ENCODE assay signal across 9 cellular contexts in genomic region chr9:104772707-104773106, GRCh38. TPM values are rescaled to one million over a fixed set of nuclear protein-coding genes. Genes with fewer than 3 reads are reported as not detected.
A peak's percentile ranks its signal among the peaks of the same experiment; 100 is the strongest.
DNase-seq lines count a peak whose midpoint lies in the region; ATAC-seq, FAIRE-seq and TF ChIP-seq lines count a peak whose summit lies in the region.
"Had no signal": no experiment of that assay in that cellular context is flagged by ENCODE, and none has a peak within 500 bp of the region (broad histone marks: within the 10 kb centered on the region; RNA-seq: fewer than 3 reads in every experiment).

No MANE protein-coding gene starts in this region.

- H3K36me3 ChIP-seq in OCI-LY3 (replicated peaks; ENCODE audit: low read depth, low read length): peaks cover 3% of the 10 kb centered on the region
- H3K36me3 ChIP-seq in keratinocyte (ENCODE audit: control insufficient read depth in 2 of 2, extremely low read depth in 1 of 2, insufficient read depth in 2 of 2, low read length in 2 of 2): no peaks in the 10 kb centered on the region
- H3K36me3 ChIP-seq in tibial nerve: peaks cover 0 to 9% (median 0%) of the 10 kb centered on the region in 3 donors
- no peaks in the 10 kb centered on the region for H3K36me3 ChIP-seq in transverse colon
- H3K36me3 ChIP-seq: right lobe of liver had no signal

- H4K20me1 ChIP-seq in OCI-LY3 (ENCODE audit: insufficient read depth, low read length) (no peaks in the 10 kb centered on the region), keratinocyte (ENCODE audit: control insufficient read depth, extremely low read depth, insufficient read depth, low read length) (no peaks in the 10 kb centered on the region)

- no peaks in the 10 kb centered on the region for H3K9me3 ChIP-seq in OCI-LY3 (ENCODE audit: insufficient read depth, low read length)
- no peaks in the 10 kb centered on the region for H3K9me3 ChIP-seq in keratinocyte (ENCODE audit: control insufficient read depth, low read depth, low read length)
- no peaks in the 10 kb centered on the region for H3K9me3 ChIP-seq in tibial nerve
- H3K9me3 ChIP-seq in transverse colon: no peaks in the 10 kb centered on the region
- H3K9me3 ChIP-seq: right lobe of liver had no signal

- H3K9ac ChIP-seq in OCI-LY3 (ENCODE audit: low read length): peak overlapping the region; percentile 21
- no peak overlapping the region for H3K9ac ChIP-seq in keratinocyte (ENCODE audit: control insufficient read depth, extremely low read depth, insufficient read depth, low read length)

- peak; percentile 48 for FAIRE-seq in keratinocyte (lab: Jason Lieb, UNC)

- H2AFZ ChIP-seq in OCI-LY3 (ENCODE audit: low read depth, low read length) (peak overlapping the region; percentile 7; the same call in 1 of the 2 replicates), keratinocyte (ENCODE audit: control insufficient read depth, low read length) (no peak overlapping the region)

- ATAC-seq in GM18868 (IDR thresholded peaks at IDR 0.05; ENCODE audit: unreplicated experiment): peak; percentile 33
- ATAC-seq in HG02884 (IDR thresholded peaks at IDR 0.05; ENCODE audit: unreplicated experiment): peak; percentile 28
- ATAC-seq: right lobe of liver had no signal

- no peaks in the 10 kb centered on the region for H3K9me1 ChIP-seq in keratinocyte (ENCODE audit: control insufficient read depth, extremely low read depth, insufficient read depth, low read length)

- TF ChIP-seq CTCF in OCI-LY3 (IDR thresholded peaks at IDR 0.05; ENCODE audit: low read depth, low read length): no peak
- no peak for TF ChIP-seq CTCF in keratinocyte (optimal IDR thresholded peaks at IDR 0.05 in 1 of 3, IDR thresholded peaks at IDR 0.05 in 1 of 3, conservative IDR thresholded peaks at IDR 0.05 in 1 of 3; ENCODE audit: extremely low read depth in 1 of 3, insufficient read depth in 2 of 3, low read length in 3 of 3)
- TF ChIP-seq CTCF in tibial nerve (IDR thresholded peaks at IDR 0.05): no peak
- no peak for TF ChIP-seq CTCF in transverse colon (IDR thresholded peaks at IDR 0.05)

- H3K4me1 ChIP-seq in OCI-LY3 (ENCODE audit: low read length) (peaks cover 67% of the 10 kb centered on the region), keratinocyte (ENCODE audit: control insufficient read depth, extremely low read depth, insufficient read depth, low read length) (peaks cover 7% of the 10 kb centered on the region), tibial nerve (peaks cover 0 to 10% (median 0%) of the 10 kb centered on the region in 4 donors), transverse colon (peaks cover 0 to 3% (median 1%) of the 10 kb centered on the region in 4 donors)
- H3K4me1 ChIP-seq: right lobe of liver had no signal

- TF ChIP-seq POLR2A in tibial nerve (IDR thresholded peaks at IDR 0.05) (no peak), transverse colon (IDR thresholded peaks at IDR 0.05) (no peak)

- H3K79me2 ChIP-seq in OCI-LY3 (ENCODE audit: low read length): no peaks in the 10 kb centered on the region
- H3K79me2 ChIP-seq in keratinocyte (ENCODE audit: control insufficient read depth, insufficient read depth, low read length): no peaks in the 10 kb centered on the region

- no peak for TF ChIP-seq EP300 in tibial nerve (IDR thresholded peaks at IDR 0.05)
- no peak for TF ChIP-seq EP300 in transverse colon (IDR thresholded peaks at IDR 0.05; ENCODE audit: low read depth)

- WGBS in tibial nerve, 2 donors: 39 to 43% methylated on average over 4 of the region's 4 CpGs
- WGBS in transverse colon (ENCODE audit: low coverage in 1 of 2), 2 donors: 40 to 77% methylated on average over 4 of the region's 4 CpGs

- dilution Hi-C loops in keratinocyte (cut with MboI; ENCODE audit: extremely low pct_ligation_motif_present, low sequenced_read_pairs): no loop called here

- in situ Hi-C loops in transverse colon (cut with MboI; ENCODE audit: low pct_ligation_motif_present in 1 of 4, low pct_unique_long_range_greater_than_20kb in 1 of 4, low sequenced_read_pairs in 3 of 4): no loop called here

- DNase-seq in keratinocyte (ENCODE audit: low read depth, low spot score) (no peak), T-helper 2 cell (no peak), NCI-H1105 treated with DMSO at 0.1 percent for 48 hours (lab: John Stamatoyannopoulos, UW) (no peak), tibial nerve (ENCODE audit: low spot score in 2 of 2) (no peak), transverse colon (no peak)
- DNase-seq: right lobe of liver had no signal

- peak overlapping the region; percentile 51 for H3K4me3 ChIP-seq in OCI-LY3 (ENCODE audit: low read length)
- no peak overlapping the region for H3K4me3 ChIP-seq in keratinocyte (ENCODE audit: control insufficient read depth in 2 of 3, extremely low read depth in 1 of 3, insufficient read depth in 2 of 3, low read depth in 1 of 3, low read length in 3 of 3)
- no peak overlapping the region for H3K4me3 ChIP-seq in tibial nerve
- H3K4me3 ChIP-seq in transverse colon: no peak overlapping the region
- H3K4me3 ChIP-seq: right lobe of liver had no signal

- H3K4me2 ChIP-seq in OCI-LY3 (ENCODE audit: low read length) (peak overlapping the region; percentile 68), keratinocyte (ENCODE audit: control insufficient read depth, extremely low read depth, insufficient read depth, low read depth, low read length) (no peak overlapping the region)

- intact Hi-C loops in transverse colon (cut with DNase I; ENCODE audit: low total_unique reads): no loop called here

- H3K27me3 ChIP-seq in OCI-LY3 (ENCODE audit: low read depth, low read length): no peaks in the 10 kb centered on the region
- no peaks in the 10 kb centered on the region for H3K27me3 ChIP-seq in keratinocyte (ENCODE audit: control insufficient read depth, extremely low read depth, insufficient read depth, low read length)
- no peaks in the 10 kb centered on the region for H3K27me3 ChIP-seq in tibial nerve
- H3K27me3 ChIP-seq in transverse colon: no peaks in the 10 kb centered on the region
- H3K27me3 ChIP-seq: right lobe of liver had no signal

- H3K27ac ChIP-seq in OCI-LY3 (ENCODE audit: low read length) (peak overlapping the region; percentile 56), keratinocyte (ENCODE audit: control insufficient read depth, insufficient read depth, low read length) (no peak overlapping the region), tibial nerve (no peak overlapping the region), transverse colon (no peak overlapping the region)
- H3K27ac ChIP-seq: right lobe of liver had no signal

RNA-seq across cellular contexts. Expression of gene NIPSNAP3B, which starts 8.8 kb away (rescaled TPM):
- polyA plus RNA-seq in keratinocyte: 0.06 to 0.39 TPM (median 0.30 TPM) in 3 replicates
- not detected for polyA plus RNA-seq in keratinocyte (2011; ENCODE audit: low read depth)
- polyA plus RNA-seq in keratinocyte (2011; cell fraction: cytosol; rRNA removed): 0.08 and 0.11 TPM in 2 replicates
- polyA plus RNA-seq in keratinocyte (2011; cell fraction: nucleus; rRNA removed): 0.99 and 1.1 TPM in 2 replicates
- polyA plus RNA-seq in keratinocyte (2012; ENCODE audit: low replicate concordance): 0.21 TPM in 1 of 2 replicates, not detected in the other
- polyA minus RNA-seq in keratinocyte: not detected in 3 replicates
- not detected for polyA minus RNA-seq in keratinocyte (2011; cell fraction: cytosol; rRNA and poly(A)+ RNA removed)
- polyA minus RNA-seq in keratinocyte (2011; cell fraction: nucleus; rRNA and poly(A)+ RNA removed): not detected in 2 replicates
- total RNA-seq in tibial nerve (10 to 100 TPM in 1 of 4 donors, 1 to 10 TPM in 3; 2.4 to 11.1 (median 2.9) TPM), transverse colon (1 to 10 TPM in 1 of 4 donors, under 1 TPM in 1, not detected in 2; 0.68 to 1.3 TPM)

RNA-seq across cellular contexts. Expression of gene NIPSNAP3A, which starts 25.2 kb away (rescaled TPM):
- polyA plus RNA-seq in keratinocyte: 32.9 to 48.0 TPM (median 47.5 TPM) in 3 replicates
- 5.9 TPM for polyA plus RNA-seq in keratinocyte (2011; ENCODE audit: low read depth)
- 26.6 and 44.2 TPM in 2 replicates for polyA plus RNA-seq in keratinocyte (2011; cell fraction: cytosol; rRNA removed)
- 31.7 and 40.4 TPM in 2 replicates for polyA plus RNA-seq in keratinocyte (2011; cell fraction: nucleus; rRNA removed)
- 13.5 and 24.9 TPM in 2 replicates for polyA plus RNA-seq in keratinocyte (2012; ENCODE audit: low replicate concordance)
- 2.9 to 16.2 TPM (median 9.3 TPM) in 3 replicates for polyA minus RNA-seq in keratinocyte
- polyA minus RNA-seq in keratinocyte (2011; cell fraction: cytosol; rRNA and poly(A)+ RNA removed): 29.5 TPM
- polyA minus RNA-seq in keratinocyte (2011; cell fraction: nucleus; rRNA and poly(A)+ RNA removed): 9.9 and 11.6 TPM in 2 replicates
- 10 to 100 TPM; 10.3 to 28.6 (median 16.6) TPM for total RNA-seq in tibial nerve
- total RNA-seq in transverse colon: 10 to 100 TPM in 2 of 4 donors, 1 to 10 TPM in 2; 2.6 to 56.3 (median 22.5) TPM
